Comparison of ENCODE assay signal across 27 cellular contexts in the genomic region with DNA sequence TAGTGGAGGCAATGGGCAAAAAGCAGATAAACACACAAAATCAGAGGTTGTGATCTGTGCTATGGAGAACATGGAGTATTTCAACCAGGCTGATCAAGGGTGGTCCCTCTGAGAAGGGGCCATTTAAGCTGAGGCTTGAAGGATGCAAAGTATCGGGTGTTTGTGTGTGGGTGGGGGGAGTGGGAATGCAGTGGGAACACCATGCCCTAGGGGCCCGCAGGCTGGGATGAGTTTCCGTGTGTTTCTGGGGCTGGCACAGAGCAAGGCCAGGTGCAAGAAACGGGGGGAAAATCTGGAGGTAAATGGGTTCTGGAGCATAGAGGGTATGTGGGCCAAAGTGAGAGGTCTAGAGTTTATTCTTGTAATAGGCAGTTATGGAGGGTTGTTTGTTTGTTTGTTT. TPM values are rescaled to one million over a fixed set of nuclear protein-coding genes. Genes with fewer than 3 reads are reported as not detected.
A peak's percentile ranks its signal among the peaks of the same experiment; 100 is the strongest.
DNase-seq lines count a peak whose midpoint lies in the region; ATAC-seq and TF ChIP-seq lines count a peak whose summit lies in the region.
"Had no signal": no experiment of that assay in that cellular context is flagged by ENCODE, and none has a peak within 500 bp of the region (broad histone marks: within the 10 kb centered on the region; RNA-seq: fewer than 3 reads in every experiment).

No MANE protein-coding gene starts in this region.

- H3K9me3 ChIP-seq in WERI-Rb-1 (ENCODE audit: severe bottlenecking) (no peaks in the 10 kb centered on the region), endodermal cell (ENCODE audit: control insufficient read depth, low read length) (no peaks in the 10 kb centered on the region)
- H3K9me3 ChIP-seq: BLaER1, Caco-2, lower lobe of right lung, prostate gland had no signal

- no peaks in the 10 kb centered on the region for H3K27me3 ChIP-seq in WERI-Rb-1 (ENCODE audit: insufficient read depth, low read depth, severe bottlenecking)
- H3K27me3 ChIP-seq in endodermal cell (ENCODE audit: control insufficient read depth, insufficient read depth, low read length, poor library complexity, severe bottlenecking), result no peaks in the 10 kb centered on the region
- H3K27me3 ChIP-seq: BLaER1, neural progenitor cell had no signal

- ATAC-seq in HG03432 (IDR thresholded peaks at IDR 0.05; ENCODE audit: unreplicated experiment), result no peak
- no peak for ATAC-seq in HG03139 (IDR thresholded peaks at IDR 0.05; ENCODE audit: unreplicated experiment)
- ATAC-seq: activated CD4-positive, alpha-beta T cell treated with anti-CD3 and anti-CD28 coated beads for 36 hours; stimulated activated naive CD8-positive, alpha-beta T cell treated with anti-CD3 and anti-CD28 coated beads, Interleukin-15, amount 100 ng/mL, for 72 hours; T-helper 17 cell had no signal

- peaks cover 6% of the 10 kb centered on the region for H3K36me3 Mint-ChIP-seq in endodermal cell (ENCODE audit: low read depth)
- no peaks in the 10 kb centered on the region for H3K36me3 Mint-ChIP-seq in nephron (ENCODE audit: low read depth)
- H3K36me3 Mint-ChIP-seq: activated naive CD8-positive, alpha-beta T cell treated with anti-CD3 and anti-CD28 coated beads for 36 hours; neural progenitor cell had no signal

- H3K4me1 ChIP-seq in endodermal cell (ENCODE audit: control insufficient read depth, insufficient read depth, low read length), result no peaks in the 10 kb centered on the region
- H3K4me1 ChIP-seq: BLaER1, lower lobe of right lung, prostate gland had no signal

- H3K36me3 ChIP-seq in WERI-Rb-1, result no peaks in the 10 kb centered on the region
- H3K36me3 ChIP-seq in endodermal cell (ENCODE audit: control insufficient read depth, insufficient read depth, low read length), result no peaks in the 10 kb centered on the region
- H3K36me3 ChIP-seq: BLaER1, lower lobe of right lung, neural progenitor cell, prostate gland had no signal

- DNase-seq in WERI-Rb-1, result no peak
- DNase-seq in endodermal cell, result no peak
- DNase-seq in stimulated activated CD4-positive, alpha-beta T cell treated with anti-CD3 and anti-CD28 coated beads, Interleukin-4, amount 100 ng/mL, for 4 hours, result no peak
- DNase-seq: activated CD4-positive, alpha-beta T cell treated with anti-CD3 and anti-CD28 coated beads for 36 hours; activated CD8-positive, alpha-beta memory T cell treated with anti-CD3 and anti-CD28 coated beads for 24 hours; activated naive CD8-positive, alpha-beta T cell treated with anti-CD3 and anti-CD28 coated beads for 36 hours; Caco-2; central memory CD4-positive, alpha-beta T cell; islet precursor cell; lower lobe of right lung; MV-4-11; NCI-H1436 treated with DMSO at 0.1 percent for 48 hours; small intestine; stimulated activated CD8-positive, alpha-beta memory T cell treated with anti-CD3 and anti-CD28 coated beads, Interleukin-4, amount 100 ng/mL, for 48 hours; stimulated activated naive CD8-positive, alpha-beta T cell treated with anti-CD3 and anti-CD28 coated beads, Interleukin-15, amount 100 ng/mL, for 72 hours; T-helper 17 cell; trophoblast cell had no signal

- H3K4me3 Mint-ChIP-seq in endodermal cell (no peak overlapping the region), nephron (no peak overlapping the region)
- H3K4me3 Mint-ChIP-seq: activated CD4-positive, alpha-beta T cell treated with anti-CD3 and anti-CD28 coated beads for 36 hours; activated naive CD8-positive, alpha-beta T cell treated with anti-CD3 and anti-CD28 coated beads for 36 hours; neural progenitor cell; stimulated activated naive CD8-positive, alpha-beta T cell treated with anti-CD3 and anti-CD28 coated beads, Interleukin-15, amount 100 ng/mL, for 72 hours; T-helper 17 cell had no signal

- WGBS in endodermal cell (ENCODE audit: insufficient coverage in 1 of 2, insufficient read length in 1 of 2), 2 experiments, result 93 to 96% methylated on average over 3 to 4 of the region's 4 CpGs

- peak overlapping the region; percentile 7; the same call in 1 of the 2 replicates for H3K27ac ChIP-seq in WERI-Rb-1
- no peak overlapping the region for H3K27ac ChIP-seq in endodermal cell (ENCODE audit: low read depth, low read length)
- H3K27ac ChIP-seq in temporal lobe (ENCODE audit: low read depth, low read length), result peak overlapping the region; percentile 70
- H3K27ac ChIP-seq: BLaER1, KMS-11, lower lobe of right lung, prostate gland, RWPE1, SK-N-MC had no signal

- H3K27ac Mint-ChIP-seq in endodermal cell (peak overlapping the region; percentile 69), nephron (peak overlapping the region in 2 of 3 experiments; percentile 28 to 49)
- H3K27ac Mint-ChIP-seq: activated CD4-positive, alpha-beta T cell treated with anti-CD3 and anti-CD28 coated beads for 36 hours; activated naive CD8-positive, alpha-beta T cell treated with anti-CD3 and anti-CD28 coated beads for 36 hours; T-helper 17 cell had no signal

- H3K4me3 ChIP-seq in WERI-Rb-1 (ENCODE audit: low read depth, low read length) (no peak overlapping the region), endodermal cell (ENCODE audit: low read length) (no peak overlapping the region)
- H3K4me3 ChIP-seq: BLaER1, lower lobe of right lung, neural progenitor cell, prostate gland, SK-N-MC had no signal

- H3K4me1 Mint-ChIP-seq in endodermal cell (peaks cover 35% of the 10 kb centered on the region), nephron (peaks cover 20% of the 10 kb centered on the region)
- H3K4me1 Mint-ChIP-seq: activated CD4-positive, alpha-beta T cell treated with anti-CD3 and anti-CD28 coated beads for 36 hours; activated naive CD8-positive, alpha-beta T cell treated with anti-CD3 and anti-CD28 coated beads for 36 hours; stimulated activated naive CD8-positive, alpha-beta T cell treated with anti-CD3 and anti-CD28 coated beads, Interleukin-15, amount 100 ng/mL, for 72 hours; T-helper 17 cell had no signal

- no peaks in the 10 kb centered on the region for H3K9me3 Mint-ChIP-seq in endodermal cell
- no peaks in the 10 kb centered on the region for H3K9me3 Mint-ChIP-seq in nephron
- H3K9me3 Mint-ChIP-seq: activated naive CD8-positive, alpha-beta T cell treated with anti-CD3 and anti-CD28 coated beads for 36 hours; neural progenitor cell; stimulated activated naive CD8-positive, alpha-beta T cell treated with anti-CD3 and anti-CD28 coated beads, Interleukin-15, amount 100 ng/mL, for 72 hours had no signal

- H3K27me3 Mint-ChIP-seq in endodermal cell (ENCODE audit: insufficient read depth), result no peaks in the 10 kb centered on the region
- H3K27me3 Mint-ChIP-seq in nephron (ENCODE audit: low read depth), result no peaks in the 10 kb centered on the region
- H3K27me3 Mint-ChIP-seq: activated CD4-positive, alpha-beta T cell treated with anti-CD3 and anti-CD28 coated beads for 36 hours; stimulated activated naive CD8-positive, alpha-beta T cell treated with anti-CD3 and anti-CD28 coated beads, Interleukin-15, amount 100 ng/mL, for 72 hours had no signal

- no peak overlapping the region for H3K9ac ChIP-seq in endodermal cell (ENCODE audit: extremely low read depth, low read length, poor library complexity, severe bottlenecking)
- H3K9ac ChIP-seq: BLaER1, KMS-11, neural progenitor cell had no signal

- TF ChIP-seq CTCF in WERI-Rb-1 (IDR thresholded peaks at IDR 0.05; ENCODE audit: low read depth, low read length) (no peak), endodermal cell (conservative IDR thresholded peaks at IDR 0.05) (no peak), nephron (IDR thresholded peaks at IDR 0.05; ENCODE audit: unreplicated experiment in 3 of 3) (no peak)

RNA-seq across cellular contexts. Expression of gene LARP1, which starts 13.8 kb away (rescaled TPM):
- total RNA-seq in endodermal cell, result 100 to 1,000 TPM; 193 to 273 TPM
- 115 TPM for polyA plus RNA-seq in endodermal cell (2013, experiment 1 of 2)
- 107 TPM for polyA plus RNA-seq in endodermal cell (2013, experiment 2 of 2)
- 45.5 TPM for total RNA-seq in temporal lobe
